ENCODE assay signal across 2 cellular contexts in the genomic region with DNA sequence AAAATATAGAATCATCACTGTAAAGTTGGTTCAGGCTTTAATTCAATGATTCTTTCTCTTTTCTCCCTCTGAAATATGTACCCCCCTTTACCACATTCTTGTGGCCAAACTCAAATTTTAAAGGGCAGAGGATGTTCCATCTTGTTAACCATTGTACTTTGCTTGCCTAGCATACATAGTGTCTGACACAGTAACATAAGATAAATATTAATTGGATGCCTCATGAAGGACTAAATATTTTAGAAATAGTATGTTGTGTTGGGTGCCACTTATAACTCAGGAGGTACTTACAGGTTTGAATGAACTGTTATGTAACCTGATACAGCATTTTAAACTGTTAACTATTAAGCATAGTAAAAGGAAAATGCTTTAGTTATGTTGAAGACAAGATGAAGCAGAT.
TF ChIP-seq lines count a peak whose summit lies in the region.

No MANE protein-coding gene starts in this region.

TF ChIP-seq in A549, 52 proteins besides CTCF, POLR2A, EP300 and RAD21 (continued from another document):
- TF ChIP-seq, protein P1, sequence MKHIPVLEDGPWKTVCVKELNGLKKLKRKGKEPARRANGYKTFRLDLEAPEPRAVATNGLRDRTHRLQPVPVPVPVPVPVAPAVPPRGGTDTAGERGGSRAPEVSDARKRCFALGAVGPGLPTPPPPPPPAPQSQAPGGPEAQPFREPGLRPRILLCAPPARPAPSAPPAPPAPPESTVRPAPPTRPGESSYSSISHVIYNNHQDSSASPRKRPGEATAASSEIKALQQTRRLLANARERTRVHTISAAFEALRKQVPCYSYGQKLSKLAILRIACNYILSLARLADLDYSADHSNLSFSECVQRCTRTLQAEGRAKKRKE (CRISPR knock-in tag; IDR thresholded peaks at IDR 0.05; ENCODE audit: low read depth) = no peak

TF ChIP-seq in SK-N-SH treated with all-trans-retinoic acid at 6 μM for 48 hours, 23 proteins besides CTCF, POLR2A, EP300 and RAD21 (continued from another document):
- TF ChIP-seq OSR1 (CRISPR knock-in tag; IDR thresholded peaks at IDR 0.05) = no peak
